In the genomic region with DNA sequence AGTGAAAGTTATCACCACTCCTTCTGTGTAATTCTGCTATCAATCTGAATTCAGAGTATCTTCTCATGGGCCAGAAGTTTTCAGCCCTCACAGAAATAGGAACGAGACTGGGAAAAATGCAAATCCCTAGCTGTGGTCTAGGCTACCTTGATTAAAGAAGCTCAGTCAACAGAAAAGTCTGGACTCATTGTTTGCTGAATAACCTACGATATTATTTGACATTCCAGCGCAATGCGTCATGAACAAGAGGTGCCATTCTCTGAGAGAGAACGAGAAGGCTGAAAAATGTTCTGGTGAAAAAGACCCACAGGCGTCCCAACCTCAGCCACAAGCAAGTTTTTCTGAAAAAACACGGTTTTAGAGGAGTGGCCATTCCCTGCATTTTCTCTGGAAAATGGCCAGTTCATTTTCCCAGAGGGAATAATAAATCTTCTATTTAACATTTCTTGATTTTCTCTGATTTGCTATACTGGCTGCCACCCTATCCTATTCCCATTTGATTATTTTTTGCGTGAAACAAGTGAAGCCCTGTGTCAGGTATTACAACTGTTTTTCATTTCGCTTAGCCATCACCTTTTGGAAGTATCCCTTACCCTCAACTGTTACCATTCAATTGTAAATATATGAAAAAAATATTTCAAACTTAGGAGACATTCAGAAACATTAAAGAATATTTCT, we compare ENCODE assay signal across 1 cellular context.
A peak's percentile ranks its signal among the peaks of the same experiment; 100 is the strongest.
TF ChIP-seq lines count a peak whose summit lies in the region.

No MANE protein-coding gene starts in this region.

TF ChIP-seq in HepG2, 621 proteins besides CTCF, POLR2A, EP300 and RAD21 (continued from another document and continues in another):
- TF ChIP-seq, protein P1, sequence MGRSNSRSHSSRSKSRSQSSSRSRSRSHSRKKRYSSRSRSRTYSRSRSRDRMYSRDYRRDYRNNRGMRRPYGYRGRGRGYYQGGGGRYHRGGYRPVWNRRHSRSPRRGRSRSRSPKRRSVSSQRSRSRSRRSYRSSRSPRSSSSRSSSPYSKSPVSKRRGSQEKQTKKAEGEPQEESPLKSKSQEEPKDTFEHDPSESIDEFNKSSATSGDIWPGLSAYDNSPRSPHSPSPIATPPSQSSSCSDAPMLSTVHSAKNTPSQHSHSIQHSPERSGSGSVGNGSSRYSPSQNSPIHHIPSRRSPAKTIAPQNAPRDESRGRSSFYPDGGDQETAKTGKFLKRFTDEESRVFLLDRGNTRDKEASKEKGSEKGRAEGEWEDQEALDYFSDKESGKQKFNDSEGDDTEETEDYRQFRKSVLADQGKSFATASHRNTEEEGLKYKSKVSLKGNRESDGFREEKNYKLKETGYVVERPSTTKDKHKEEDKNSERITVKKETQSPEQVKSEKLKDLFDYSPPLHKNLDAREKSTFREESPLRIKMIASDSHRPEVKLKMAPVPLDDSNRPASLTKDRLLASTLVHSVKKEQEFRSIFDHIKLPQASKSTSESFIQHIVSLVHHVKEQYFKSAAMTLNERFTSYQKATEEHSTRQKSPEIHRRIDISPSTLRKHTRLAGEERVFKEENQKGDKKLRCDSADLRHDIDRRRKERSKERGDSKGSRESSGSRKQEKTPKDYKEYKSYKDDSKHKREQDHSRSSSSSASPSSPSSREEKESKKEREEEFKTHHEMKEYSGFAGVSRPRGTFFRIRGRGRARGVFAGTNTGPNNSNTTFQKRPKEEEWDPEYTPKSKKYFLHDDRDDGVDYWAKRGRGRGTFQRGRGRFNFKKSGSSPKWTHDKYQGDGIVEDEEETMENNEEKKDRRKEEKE (IDR thresholded peaks at IDR 0.05): no peak
- TF ChIP-seq FOXA3 (CRISPR knock-in tag; IDR thresholded peaks at IDR 0.05) (peak; percentile 52; the same call in 1 of the 2 replicates), KAT2B (IDR thresholded peaks at IDR 0.05; ENCODE audit: borderline replicate concordance, low read depth, low read length) (no peak), HHEX (CRISPR knock-in tag; IDR thresholded peaks at IDR 0.05) (no peak), NCOA2 (CRISPR knock-in tag; IDR thresholded peaks at IDR 0.05) (0 out of 2 replicates have a peak, but pooled peaks have one; percentile 17), ZNF253 (CRISPR knock-in tag; IDR thresholded peaks at IDR 0.05; ENCODE audit: borderline replicate concordance) (no peak), HNF4A (CRISPR knock-in tag; IDR thresholded peaks at IDR 0.05) (no peak), FOSL1 (CRISPR knock-in tag; IDR thresholded peaks at IDR 0.05; ENCODE audit: borderline replicate concordance) (peak; percentile 81; the same call in 1 of the 2 replicates), ZNF761 (CRISPR knock-in tag; conservative IDR thresholded peaks at IDR 0.05) (no peak), ZNF232 (CRISPR knock-in tag; IDR thresholded peaks at IDR 0.05; ENCODE audit: borderline replicate concordance) (no peak), TEAD3 (CRISPR knock-in tag; optimal IDR thresholded peaks at IDR 0.05; ENCODE audit: borderline replicate concordance) (peak; percentile 90), BCL6 (CRISPR knock-in tag; IDR thresholded peaks at IDR 0.05) (no peak), ZNF337 (CRISPR knock-in tag; IDR thresholded peaks at IDR 0.05; ENCODE audit: borderline replicate concordance, low read depth) (no peak), ADNP (CRISPR knock-in tag; IDR thresholded peaks at IDR 0.05) (no peak), ZFP36L2 (CRISPR knock-in tag; IDR thresholded peaks at IDR 0.05) (no peak), RXRA (CRISPR knock-in tag; IDR thresholded peaks at IDR 0.05) (no peak), JUNB (CRISPR knock-in tag; IDR thresholded peaks at IDR 0.05; ENCODE audit: borderline replicate concordance) (peak; percentile 47; the same call in 1 of the 2 replicates), ZNF333 (CRISPR knock-in tag; IDR thresholded peaks at IDR 0.05; ENCODE audit: borderline replicate concordance) (no peak)
- TF ChIP-seq, protein P2, sequence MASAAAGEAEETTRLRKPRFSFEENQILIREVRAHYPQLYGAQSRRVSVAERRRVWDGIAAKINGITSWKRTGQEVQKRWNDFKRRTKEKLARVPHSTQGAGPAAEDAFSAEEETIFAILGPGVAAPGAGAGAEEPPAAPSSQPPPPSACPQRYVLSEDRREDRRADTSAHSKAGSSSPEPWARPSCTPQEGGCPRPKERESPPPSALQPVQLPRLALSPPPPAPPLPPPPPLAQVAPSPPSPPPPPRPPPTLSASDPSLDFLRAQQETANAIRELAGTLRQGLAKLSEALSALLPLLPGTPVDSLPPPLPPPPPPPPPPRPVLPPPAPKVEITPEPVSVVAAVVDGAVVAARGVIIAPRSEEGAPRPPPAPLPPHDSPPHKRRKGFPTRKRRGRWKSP (CRISPR knock-in tag; IDR thresholded peaks at IDR 0.05): no peak
- TF ChIP-seq, protein P3, sequence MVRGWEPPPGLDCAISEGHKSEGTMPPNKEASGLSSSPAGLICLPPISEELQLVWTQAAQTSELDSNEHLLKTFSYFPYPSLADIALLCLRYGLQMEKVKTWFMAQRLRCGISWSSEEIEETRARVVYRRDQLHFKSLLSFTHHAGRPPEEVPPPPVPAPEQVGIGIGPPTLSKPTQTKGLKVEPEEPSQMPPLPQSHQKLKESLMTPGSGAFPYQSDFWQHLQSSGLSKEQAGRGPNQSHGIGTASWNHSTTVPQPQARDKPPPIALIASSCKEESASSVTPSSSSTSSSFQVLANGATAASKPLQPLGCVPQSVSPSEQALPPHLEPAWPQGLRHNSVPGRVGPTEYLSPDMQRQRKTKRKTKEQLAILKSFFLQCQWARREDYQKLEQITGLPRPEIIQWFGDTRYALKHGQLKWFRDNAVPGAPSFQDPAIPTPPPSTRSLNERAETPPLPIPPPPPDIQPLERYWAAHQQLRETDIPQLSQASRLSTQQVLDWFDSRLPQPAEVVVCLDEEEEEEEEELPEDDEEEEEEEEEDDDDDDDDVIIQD (CRISPR knock-in tag; IDR thresholded peaks at IDR 0.05; ENCODE audit: low read depth): peak; percentile 46; the same call in 1 of the 2 replicates
- TF ChIP-seq, protein P4, sequence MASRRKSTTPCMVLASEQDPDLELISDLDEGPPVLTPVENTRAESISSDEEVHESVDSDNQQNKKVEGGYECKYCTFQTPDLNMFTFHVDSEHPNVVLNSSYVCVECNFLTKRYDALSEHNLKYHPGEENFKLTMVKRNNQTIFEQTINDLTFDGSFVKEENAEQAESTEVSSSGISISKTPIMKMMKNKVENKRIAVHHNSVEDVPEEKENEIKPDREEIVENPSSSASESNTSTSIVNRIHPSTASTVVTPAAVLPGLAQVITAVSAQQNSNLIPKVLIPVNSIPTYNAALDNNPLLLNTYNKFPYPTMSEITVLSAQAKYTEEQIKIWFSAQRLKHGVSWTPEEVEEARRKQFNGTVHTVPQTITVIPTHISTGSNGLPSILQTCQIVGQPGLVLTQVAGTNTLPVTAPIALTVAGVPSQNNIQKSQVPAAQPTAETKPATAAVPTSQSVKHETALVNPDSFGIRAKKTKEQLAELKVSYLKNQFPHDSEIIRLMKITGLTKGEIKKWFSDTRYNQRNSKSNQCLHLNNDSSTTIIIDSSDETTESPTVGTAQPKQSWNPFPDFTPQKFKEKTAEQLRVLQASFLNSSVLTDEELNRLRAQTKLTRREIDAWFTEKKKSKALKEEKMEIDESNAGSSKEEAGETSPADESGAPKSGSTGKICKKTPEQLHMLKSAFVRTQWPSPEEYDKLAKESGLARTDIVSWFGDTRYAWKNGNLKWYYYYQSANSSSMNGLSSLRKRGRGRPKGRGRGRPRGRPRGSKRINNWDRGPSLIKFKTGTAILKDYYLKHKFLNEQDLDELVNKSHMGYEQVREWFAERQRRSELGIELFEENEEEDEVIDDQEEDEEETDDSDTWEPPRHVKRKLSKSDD (CRISPR knock-in tag; IDR thresholded peaks at IDR 0.05; ENCODE audit: low read depth): no peak
- TF ChIP-seq, protein P5, sequence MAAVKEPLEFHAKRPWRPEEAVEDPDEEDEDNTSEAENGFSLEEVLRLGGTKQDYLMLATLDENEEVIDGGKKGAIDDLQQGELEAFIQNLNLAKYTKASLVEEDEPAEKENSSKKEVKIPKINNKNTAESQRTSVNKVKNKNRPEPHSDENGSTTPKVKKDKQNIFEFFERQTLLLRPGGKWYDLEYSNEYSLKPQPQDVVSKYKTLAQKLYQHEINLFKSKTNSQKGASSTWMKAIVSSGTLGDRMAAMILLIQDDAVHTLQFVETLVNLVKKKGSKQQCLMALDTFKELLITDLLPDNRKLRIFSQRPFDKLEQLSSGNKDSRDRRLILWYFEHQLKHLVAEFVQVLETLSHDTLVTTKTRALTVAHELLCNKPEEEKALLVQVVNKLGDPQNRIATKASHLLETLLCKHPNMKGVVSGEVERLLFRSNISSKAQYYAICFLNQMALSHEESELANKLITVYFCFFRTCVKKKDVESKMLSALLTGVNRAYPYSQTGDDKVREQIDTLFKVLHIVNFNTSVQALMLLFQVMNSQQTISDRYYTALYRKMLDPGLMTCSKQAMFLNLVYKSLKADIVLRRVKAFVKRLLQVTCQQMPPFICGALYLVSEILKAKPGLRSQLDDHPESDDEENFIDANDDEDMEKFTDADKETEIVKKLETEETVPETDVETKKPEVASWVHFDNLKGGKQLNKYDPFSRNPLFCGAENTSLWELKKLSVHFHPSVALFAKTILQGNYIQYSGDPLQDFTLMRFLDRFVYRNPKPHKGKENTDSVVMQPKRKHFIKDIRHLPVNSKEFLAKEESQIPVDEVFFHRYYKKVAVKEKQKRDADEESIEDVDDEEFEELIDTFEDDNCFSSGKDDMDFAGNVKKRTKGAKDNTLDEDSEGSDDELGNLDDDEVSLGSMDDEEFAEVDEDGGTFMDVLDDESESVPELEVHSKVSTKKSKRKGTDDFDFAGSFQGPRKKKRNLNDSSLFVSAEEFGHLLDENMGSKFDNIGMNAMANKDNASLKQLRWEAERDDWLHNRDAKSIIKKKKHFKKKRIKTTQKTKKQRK (IDR thresholded peaks at IDR 0.05; ENCODE audit: low read length): no peak
- TF ChIP-seq, protein P6, sequence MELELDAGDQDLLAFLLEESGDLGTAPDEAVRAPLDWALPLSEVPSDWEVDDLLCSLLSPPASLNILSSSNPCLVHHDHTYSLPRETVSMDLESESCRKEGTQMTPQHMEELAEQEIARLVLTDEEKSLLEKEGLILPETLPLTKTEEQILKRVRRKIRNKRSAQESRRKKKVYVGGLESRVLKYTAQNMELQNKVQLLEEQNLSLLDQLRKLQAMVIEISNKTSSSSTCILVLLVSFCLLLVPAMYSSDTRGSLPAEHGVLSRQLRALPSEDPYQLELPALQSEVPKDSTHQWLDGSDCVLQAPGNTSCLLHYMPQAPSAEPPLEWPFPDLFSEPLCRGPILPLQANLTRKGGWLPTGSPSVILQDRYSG (CRISPR knock-in tag; IDR thresholded peaks at IDR 0.05): no peak
- TF ChIP-seq, protein P7, sequence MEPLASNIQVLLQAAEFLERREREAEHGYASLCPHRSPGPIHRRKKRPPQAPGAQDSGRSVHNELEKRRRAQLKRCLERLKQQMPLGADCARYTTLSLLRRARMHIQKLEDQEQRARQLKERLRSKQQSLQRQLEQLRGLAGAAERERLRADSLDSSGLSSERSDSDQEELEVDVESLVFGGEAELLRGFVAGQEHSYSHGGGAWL (CRISPR knock-in tag; IDR thresholded peaks at IDR 0.05): no peak
- TF ChIP-seq, protein P8, sequence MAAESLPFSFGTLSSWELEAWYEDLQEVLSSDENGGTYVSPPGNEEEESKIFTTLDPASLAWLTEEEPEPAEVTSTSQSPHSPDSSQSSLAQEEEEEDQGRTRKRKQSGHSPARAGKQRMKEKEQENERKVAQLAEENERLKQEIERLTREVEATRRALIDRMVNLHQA (CRISPR knock-in tag; IDR thresholded peaks at IDR 0.05): no peak
- TF ChIP-seq, protein P9, sequence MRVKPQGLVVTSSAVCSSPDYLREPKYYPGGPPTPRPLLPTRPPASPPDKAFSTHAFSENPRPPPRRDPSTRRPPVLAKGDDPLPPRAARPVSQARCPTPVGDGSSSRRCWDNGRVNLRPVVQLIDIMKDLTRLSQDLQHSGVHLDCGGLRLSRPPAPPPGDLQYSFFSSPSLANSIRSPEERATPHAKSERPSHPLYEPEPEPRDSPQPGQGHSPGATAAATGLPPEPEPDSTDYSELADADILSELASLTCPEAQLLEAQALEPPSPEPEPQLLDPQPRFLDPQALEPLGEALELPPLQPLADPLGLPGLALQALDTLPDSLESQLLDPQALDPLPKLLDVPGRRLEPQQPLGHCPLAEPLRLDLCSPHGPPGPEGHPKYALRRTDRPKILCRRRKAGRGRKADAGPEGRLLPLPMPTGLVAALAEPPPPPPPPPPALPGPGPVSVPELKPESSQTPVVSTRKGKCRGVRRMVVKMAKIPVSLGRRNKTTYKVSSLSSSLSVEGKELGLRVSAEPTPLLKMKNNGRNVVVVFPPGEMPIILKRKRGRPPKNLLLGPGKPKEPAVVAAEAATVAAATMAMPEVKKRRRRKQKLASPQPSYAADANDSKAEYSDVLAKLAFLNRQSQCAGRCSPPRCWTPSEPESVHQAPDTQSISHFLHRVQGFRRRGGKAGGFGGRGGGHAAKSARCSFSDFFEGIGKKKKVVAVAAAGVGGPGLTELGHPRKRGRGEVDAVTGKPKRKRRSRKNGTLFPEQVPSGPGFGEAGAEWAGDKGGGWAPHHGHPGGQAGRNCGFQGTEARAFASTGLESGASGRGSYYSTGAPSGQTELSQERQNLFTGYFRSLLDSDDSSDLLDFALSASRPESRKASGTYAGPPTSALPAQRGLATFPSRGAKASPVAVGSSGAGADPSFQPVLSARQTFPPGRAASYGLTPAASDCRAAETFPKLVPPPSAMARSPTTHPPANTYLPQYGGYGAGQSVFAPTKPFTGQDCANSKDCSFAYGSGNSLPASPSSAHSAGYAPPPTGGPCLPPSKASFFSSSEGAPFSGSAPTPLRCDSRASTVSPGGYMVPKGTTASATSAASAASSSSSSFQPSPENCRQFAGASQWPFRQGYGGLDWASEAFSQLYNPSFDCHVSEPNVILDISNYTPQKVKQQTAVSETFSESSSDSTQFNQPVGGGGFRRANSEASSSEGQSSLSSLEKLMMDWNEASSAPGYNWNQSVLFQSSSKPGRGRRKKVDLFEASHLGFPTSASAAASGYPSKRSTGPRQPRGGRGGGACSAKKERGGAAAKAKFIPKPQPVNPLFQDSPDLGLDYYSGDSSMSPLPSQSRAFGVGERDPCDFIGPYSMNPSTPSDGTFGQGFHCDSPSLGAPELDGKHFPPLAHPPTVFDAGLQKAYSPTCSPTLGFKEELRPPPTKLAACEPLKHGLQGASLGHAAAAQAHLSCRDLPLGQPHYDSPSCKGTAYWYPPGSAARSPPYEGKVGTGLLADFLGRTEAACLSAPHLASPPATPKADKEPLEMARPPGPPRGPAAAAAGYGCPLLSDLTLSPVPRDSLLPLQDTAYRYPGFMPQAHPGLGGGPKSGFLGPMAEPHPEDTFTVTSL (CRISPR knock-in tag; IDR thresholded peaks at IDR 0.05; ENCODE audit: borderline replicate concordance): peak; percentile 76; the same call in 1 of the 2 replicates
- TF ChIP-seq, protein P10, sequence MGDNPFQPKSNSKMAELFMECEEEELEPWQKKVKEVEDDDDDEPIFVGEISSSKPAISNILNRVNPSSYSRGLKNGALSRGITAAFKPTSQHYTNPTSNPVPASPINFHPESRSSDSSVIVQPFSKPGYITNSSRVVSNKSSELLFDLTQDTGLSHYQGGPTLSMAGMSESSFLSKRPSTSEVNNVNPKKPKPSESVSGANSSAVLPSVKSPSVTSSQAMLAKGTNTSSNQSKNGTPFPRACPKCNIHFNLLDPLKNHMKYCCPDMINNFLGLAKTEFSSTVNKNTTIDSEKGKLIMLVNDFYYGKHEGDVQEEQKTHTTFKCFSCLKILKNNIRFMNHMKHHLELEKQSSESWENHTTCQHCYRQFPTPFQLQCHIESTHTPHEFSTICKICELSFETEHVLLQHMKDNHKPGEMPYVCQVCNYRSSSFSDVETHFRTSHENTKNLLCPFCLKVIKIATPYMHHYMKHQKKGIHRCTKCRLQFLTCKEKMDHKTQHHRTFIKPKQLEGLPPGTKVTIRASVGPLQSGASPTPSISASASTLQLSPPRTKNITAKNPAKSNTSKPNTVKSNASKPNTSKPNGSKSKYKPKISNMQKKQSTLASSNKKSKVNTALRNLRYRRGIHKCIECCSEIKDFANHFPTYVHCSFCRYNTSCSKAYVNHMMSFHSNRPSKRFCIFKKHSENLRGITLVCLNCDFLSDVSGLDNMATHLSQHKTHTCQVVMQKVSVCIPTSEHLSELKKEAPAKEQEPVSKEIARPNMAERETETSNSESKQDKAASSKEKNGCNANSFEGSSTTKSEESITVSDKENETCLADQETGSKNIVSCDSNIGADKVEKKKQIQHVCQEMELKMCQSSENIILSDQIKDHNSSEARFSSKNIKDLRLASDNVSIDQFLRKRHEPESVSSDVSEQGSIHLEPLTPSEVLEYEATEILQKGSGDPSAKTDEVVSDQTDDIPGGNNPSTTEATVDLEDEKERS (CRISPR knock-in tag; IDR thresholded peaks at IDR 0.05): no peak
